In genomic region chr1:214449371-214449770, GRCh38 we compare ENCODE assay signal across 21 cellular contexts.
DNase-seq lines count a peak whose midpoint lies in the region; ATAC-seq and TF ChIP-seq lines count a peak whose summit lies in the region.
"Had no signal": no experiment of that assay in that cellular context is flagged by ENCODE, and none has a peak within 500 bp of the region (broad histone marks: within the 10 kb centered on the region; RNA-seq: fewer than 3 reads in every experiment).

No MANE protein-coding gene starts in this region.

- H2BK120ac ChIP-seq in mesendoderm (ENCODE audit: low read depth, low read length) = no peak overlapping the region

- peak overlapping the region; percentile 24; the same call in 1 of the 2 replicates for H2AFZ ChIP-seq in Karpas-422 (ENCODE audit: low read length)

- H3K9ac ChIP-seq in Karpas-422 (ENCODE audit: low read length) (no peak overlapping the region), mesendoderm (ENCODE audit: low read length) (no peak overlapping the region)

- CTCF ChIA-PET in activated naive CD4-positive, alpha-beta T cell treated with anti-CD3 and anti-CD28 coated beads, Interleukin-2, amount 10 ng/mL, durations not matched to agents 7 days and 5 days (lab: Charles Lee) = interaction anchor here (1.3 to 2.2 kb wide), 3 partner anchors 56 to 117 kb away, joined by 4 to 7 read pairs (median 4); no protein-coding TSS in a partner anchor

- H3K27me3 ChIP-seq in Karpas-422 (ENCODE audit: low read length) = no peaks in the 10 kb centered on the region
- no peaks in the 10 kb centered on the region for H3K27me3 ChIP-seq in mesendoderm (ENCODE audit: insufficient read depth, low read length, poor library complexity)
- no peaks in the 10 kb centered on the region for H3K27me3 ChIP-seq in upper lobe of right lung
- no peaks in the 10 kb centered on the region for H3K27me3 ChIP-seq in psoas muscle (ENCODE audit: insufficient read depth in 3 of 3, low read length in 2 of 3)
- H3K27me3 ChIP-seq: MG63 had no signal

- DNase-seq in Caki2 (ENCODE audit: low read depth) = peak; percentile 79
- no peak for DNase-seq in Karpas-422
- DNase-seq in chondrocyte (ENCODE audit: low spot score) = no peak
- DNase-seq in mesendoderm = no peak
- DNase-seq in upper lobe of right lung = no peak
- no peak for DNase-seq in activated naive CD4-positive, alpha-beta T cell treated with anti-CD3 and anti-CD28 coated beads, Interleukin-2, amount 10 ng/mL, durations not matched to agents 7 days and 5 days
- no peak for DNase-seq in psoas muscle
- DNase-seq: AML-193; DND-41; GDM1; HCEC 1CT; KG1; MG63; NCI-H1092 treated with DMSO at 0.1 percent for 48 hours; NCI-H1694; NK-92 treated with Interleukin-12 subunit alpha and Interleukin-12 subunit beta, amount 100 ng/mL, for 24 hours; PC-3; SHP77 had no signal

- H3K27ac ChIP-seq in Karpas-422 (ENCODE audit: low read length) (peak overlapping the region; percentile 80), mesendoderm (ENCODE audit: low read depth, low read length) (no peak overlapping the region), upper lobe of right lung (no peak overlapping the region), psoas muscle (no peak overlapping the region)

- H3K4me3 Mint-ChIP-seq in chondrocyte (ENCODE audit: unreplicated experiment) = no peak overlapping the region
- H3K4me3 Mint-ChIP-seq in activated naive CD4-positive, alpha-beta T cell treated with anti-CD3 and anti-CD28 coated beads, Interleukin-2, amount 10 ng/mL, durations not matched to agents 7 days and 5 days = no peak overlapping the region

- H3K9me3 ChIP-seq in Karpas-422 (ENCODE audit: low read length) (no peaks in the 10 kb centered on the region), upper lobe of right lung (no peaks in the 10 kb centered on the region), psoas muscle (no peaks in the 10 kb centered on the region)
- H3K9me3 ChIP-seq: A549, MG63 had no signal

- no peaks in the 10 kb centered on the region for H3K27me3 Mint-ChIP-seq in chondrocyte (ENCODE audit: low read depth)
- H3K27me3 Mint-ChIP-seq in activated naive CD4-positive, alpha-beta T cell treated with anti-CD3 and anti-CD28 coated beads, Interleukin-2, amount 10 ng/mL, durations not matched to agents 7 days and 5 days = no peaks in the 10 kb centered on the region

- H3K36me3 Mint-ChIP-seq in chondrocyte (ENCODE audit: low read depth) = peaks cover 9% of the 10 kb centered on the region
- H3K36me3 Mint-ChIP-seq in activated naive CD4-positive, alpha-beta T cell treated with anti-CD3 and anti-CD28 coated beads, Interleukin-2, amount 10 ng/mL, durations not matched to agents 7 days and 5 days = no peaks in the 10 kb centered on the region

- H3K36me3 ChIP-seq in Karpas-422 (ENCODE audit: insufficient read depth, low read length) (no peaks in the 10 kb centered on the region), mesendoderm (ENCODE audit: control insufficient read depth, insufficient read depth, low read length) (no peaks in the 10 kb centered on the region), upper lobe of right lung (no peaks in the 10 kb centered on the region), psoas muscle (ENCODE audit: insufficient read depth in 1 of 2, low read depth in 1 of 2) (peaks cover 0 to 5% of the 10 kb centered on the region in 2 donors)

- no peak overlapping the region for H2BK5ac ChIP-seq in mesendoderm (ENCODE audit: low read length)

- no peak for ATAC-seq in upper lobe of right lung
- ATAC-seq in GM19463 (IDR thresholded peaks at IDR 0.05; ENCODE audit: unreplicated experiment) = no peak
- ATAC-seq in psoas muscle = no peak
- ATAC-seq: A549, PC-3, SK-N-SH treated with all-trans-retinoic acid at 6 μM for 48 hours had no signal

- H3K9me3 Mint-ChIP-seq in chondrocyte (ENCODE audit: low read depth) = peaks cover 3% of the 10 kb centered on the region
- H3K9me3 Mint-ChIP-seq in activated naive CD4-positive, alpha-beta T cell treated with anti-CD3 and anti-CD28 coated beads, Interleukin-2, amount 10 ng/mL, durations not matched to agents 7 days and 5 days = no peaks in the 10 kb centered on the region

- H3K79me2 ChIP-seq in Karpas-422 (ENCODE audit: low read length) (no peaks in the 10 kb centered on the region), mesendoderm (ENCODE audit: control insufficient read depth, insufficient read depth, low read length) (peaks cover 25% of the 10 kb centered on the region)

- in situ Hi-C loops in Caki2 (cut with HindIII; ENCODE audit: low pct_unique_long_range_greater_than_20kb, low sequenced_read_pairs) = no loop called here

- H3K4me1 ChIP-seq in Karpas-422 (ENCODE audit: low read length) (peaks cover 84% of the 10 kb centered on the region), mesendoderm (ENCODE audit: control insufficient read depth, low read depth, low read length) (peaks cover 10% of the 10 kb centered on the region), upper lobe of right lung (peaks cover 5% of the 10 kb centered on the region), psoas muscle (peaks cover 58% of the 10 kb centered on the region)

- no CpG with 5 or more reads among the region's 3 CpGs for WGBS in mesendoderm (ENCODE audit: extremely low coverage, insufficient coverage, low lambda C conversion rate)
- 93 to 96% (median 93%) methylated on average over 3 of the region's 3 CpGs for WGBS in psoas muscle, 3 donors

- H3K4me3 ChIP-seq in Karpas-422 (ENCODE audit: low read length) (no peak overlapping the region), mesendoderm (ENCODE audit: low read length) (no peak overlapping the region), upper lobe of right lung (no peak overlapping the region), psoas muscle (no peak overlapping the region)
- H3K4me3 ChIP-seq: A549, MG63 had no signal

- peak overlapping the region; percentile 70 for H3K27ac Mint-ChIP-seq in chondrocyte (ENCODE audit: unreplicated experiment)
- no peak overlapping the region for H3K27ac Mint-ChIP-seq in activated naive CD4-positive, alpha-beta T cell treated with anti-CD3 and anti-CD28 coated beads, Interleukin-2, amount 10 ng/mL, durations not matched to agents 7 days and 5 days

- TF ChIP-seq CTCF in chondrocyte (IDR thresholded peaks at IDR 0.05) (no peak), upper lobe of right lung (IDR thresholded peaks at IDR 0.05) (no peak), psoas muscle (IDR thresholded peaks at IDR 0.05) (no peak)

- no peak overlapping the region for H4K8ac ChIP-seq in mesendoderm (ENCODE audit: low read depth, low read length)

- H4K5ac ChIP-seq in mesendoderm (ENCODE audit: low read length) = no peak overlapping the region

- H3K18ac ChIP-seq in mesendoderm (ENCODE audit: low read length) = peak overlapping the region; percentile 87

- no peak overlapping the region for H3K4ac ChIP-seq in mesendoderm (ENCODE audit: low read depth, low read length)

- no peak overlapping the region for H3K56ac ChIP-seq in mesendoderm (ENCODE audit: low read length)

- no peak overlapping the region for H3K23ac ChIP-seq in mesendoderm (ENCODE audit: low read length)

- peaks cover 13% of the 10 kb centered on the region for H3K79me1 ChIP-seq in mesendoderm (ENCODE audit: low read length)

- no peak overlapping the region for H3K4me2 ChIP-seq in Karpas-422 (ENCODE audit: low read depth, low read length, poor library complexity, severe bottlenecking)
- no peak overlapping the region for H3K4me2 ChIP-seq in mesendoderm (ENCODE audit: low read length)
- H3K4me2 ChIP-seq: A549 had no signal

- H2AK5ac ChIP-seq in mesendoderm (ENCODE audit: low read length) = no peak overlapping the region

- intact Hi-C loops in upper lobe of right lung (cut with DNase I) (no loop called here), psoas muscle (cut with DNase I) (no loop called here)

- H3K9me2 ChIP-seq in Karpas-422 (replicated peaks; ENCODE audit: insufficient read depth, low read length) = no peaks in the 10 kb centered on the region

- H2BK15ac ChIP-seq in mesendoderm (replicated peaks; ENCODE audit: low read depth) = peak overlapping the region; percentile 57

- no peaks in the 10 kb centered on the region for H4K20me1 ChIP-seq in Karpas-422 (ENCODE audit: insufficient read depth, low read depth, low read length)

- peaks cover 74% of the 10 kb centered on the region for H3K4me1 Mint-ChIP-seq in chondrocyte (ENCODE audit: low read depth)
- peaks cover 8% of the 10 kb centered on the region for H3K4me1 Mint-ChIP-seq in activated naive CD4-positive, alpha-beta T cell treated with anti-CD3 and anti-CD28 coated beads, Interleukin-2, amount 10 ng/mL, durations not matched to agents 7 days and 5 days
